In genomic region chr5:156475182-156475830, GRCh38 we compare ENCODE assay signal across 15 cellular contexts.
DNase-seq lines count a peak whose midpoint lies in the region; ATAC-seq and TF ChIP-seq lines count a peak whose summit lies in the region.
"Had no signal": no experiment of that assay in that cellular context is flagged by ENCODE, and none has a peak within 500 bp of the region (broad histone marks: within the 10 kb centered on the region; RNA-seq: fewer than 3 reads in every experiment).

No MANE protein-coding gene starts in this region.

- TF ChIP-seq EP300 in sigmoid colon (IDR thresholded peaks at IDR 0.05): no peak

- H2AFZ ChIP-seq in GM23338: peak overlapping the region; percentile 86; the same call in 1 of the 2 replicates
- H2AFZ ChIP-seq: PC-9 had no signal

- H3K4me1 ChIP-seq in GM23338 (ENCODE audit: insufficient read depth) (no peaks in the 10 kb centered on the region), sigmoid colon (peaks cover 0 to 44% (median 31%) of the 10 kb centered on the region in 4 donors), body of pancreas (no peaks in the 10 kb centered on the region)
- H3K4me1 ChIP-seq: foreskin keratinocyte, prostate gland had no signal

- H3K9me3 ChIP-seq in sigmoid colon (no peaks in the 10 kb centered on the region), body of pancreas (no peaks in the 10 kb centered on the region)
- H3K9me3 ChIP-seq: ascending aorta, prostate gland had no signal

- H3K4me3 ChIP-seq in GM23338: no peak overlapping the region
- H3K4me3 ChIP-seq in sigmoid colon: no peak overlapping the region
- no peak overlapping the region for H3K4me3 ChIP-seq in body of pancreas
- H3K4me3 ChIP-seq: ascending aorta, PC-9, prostate gland had no signal

- no peak for ATAC-seq in GM23338
- no peak for ATAC-seq in body of pancreas
- no peak for ATAC-seq in stimulated activated naive CD8-positive, alpha-beta T cell treated with anti-CD3 and anti-CD28 coated beads, Interleukin-15, Interleukin-2, amounts not matched to agents 100 U/mL and 50 U/mL, for 24 hours
- ATAC-seq: foreskin keratinocyte had no signal

- H3K27me3 Mint-ChIP-seq in GM23338 (ENCODE audit: insufficient read depth, low read depth, poor library complexity) (peaks cover 5% of the 10 kb centered on the region), chondrocyte (ENCODE audit: low read depth) (no peaks in the 10 kb centered on the region)

- H3K9me3 Mint-ChIP-seq in GM23338 (no peaks in the 10 kb centered on the region), chondrocyte (ENCODE audit: low read depth) (peaks cover under 1% of the 10 kb centered on the region)
- H3K9me3 Mint-ChIP-seq: activated T-helper 2 cell treated with anti-CD3 and anti-CD28 coated beads, Interferon-gamma antibody, Interleukin-2, Interleukin-4, amounts not matched to agents 10 μg/mL and 5 μg/mL and 100 μg/mL, durations not matched to agents 14 hours and 24 hours and 36 hours had no signal

- H3K36me3 ChIP-seq in GM23338 (ENCODE audit: insufficient read depth): no peaks in the 10 kb centered on the region
- no peaks in the 10 kb centered on the region for H3K36me3 ChIP-seq in sigmoid colon
- no peaks in the 10 kb centered on the region for H3K36me3 ChIP-seq in body of pancreas (replicated peaks in 1 of 2; ENCODE audit: insufficient read depth in 1 of 2, low read depth in 2 of 2)
- H3K36me3 ChIP-seq: ascending aorta, prostate gland had no signal

- H3K27ac Mint-ChIP-seq in GM23338 (peak overlapping the region; percentile 34; the same call in 1 of the 2 replicates), chondrocyte (ENCODE audit: unreplicated experiment) (peak overlapping the region; percentile 92)
- H3K27ac Mint-ChIP-seq: activated T-helper 2 cell treated with anti-CD3 and anti-CD28 coated beads, Interferon-gamma antibody, Interleukin-2, Interleukin-4, amounts not matched to agents 10 μg/mL and 5 μg/mL and 100 μg/mL, durations not matched to agents 14 hours and 24 hours and 36 hours had no signal

- H3K36me3 Mint-ChIP-seq in GM23338 (ENCODE audit: low read depth) (no peaks in the 10 kb centered on the region), chondrocyte (ENCODE audit: low read depth) (no peaks in the 10 kb centered on the region)

- H3K27ac ChIP-seq in GM23338 (ENCODE audit: low read depth) (no peak overlapping the region), layer of hippocampus (ENCODE audit: low read depth, low read length) (peak overlapping the region; percentile 38), sigmoid colon (peak overlapping the region; percentile 34 to 71 (median 56)), body of pancreas (no peak overlapping the region)
- H3K27ac ChIP-seq: foreskin keratinocyte, PC-9, prostate gland had no signal

- H3K4me3 Mint-ChIP-seq in GM23338 (no peak overlapping the region), chondrocyte (ENCODE audit: unreplicated experiment) (no peak overlapping the region)

- DNase-seq in GM23338 (ENCODE audit: low spot score): no peak
- DNase-seq in chondrocyte (ENCODE audit: low spot score): no peak
- DNase-seq in sigmoid colon: no peak
- no peak for DNase-seq in body of pancreas
- no peak for DNase-seq in effector CD4-positive, alpha-beta T cell
- DNase-seq in stimulated activated naive CD8-positive, alpha-beta T cell treated with anti-CD3 and anti-CD28 coated beads, Interleukin-15, Interleukin-2, amounts not matched to agents 100 U/mL and 50 U/mL, for 24 hours: no peak
- DNase-seq in RPMI8226: no peak
- DNase-seq: Kasumi-1, NCI-H146, PC-9 had no signal

- 43 to 49% methylated on average over 3 of the region's 3 CpGs for WGBS in sigmoid colon, 2 donors
- WGBS in body of pancreas, 2 donors: 39 to 65% methylated on average over 3 of the region's 3 CpGs

- H4K20me1 ChIP-seq in GM23338 (replicated peaks; ENCODE audit: insufficient read depth): no peaks in the 10 kb centered on the region

- intact Hi-C loops in sigmoid colon (cut with DNase I): loop anchor here (2.0 kb wide), 1 partner anchor 65 kb away; no protein-coding TSS in a partner anchor
- intact Hi-C loops in body of pancreas (cut with DNase I): no loop called here

- H3K4me2 ChIP-seq in GM23338: no peak overlapping the region
- H3K4me2 ChIP-seq: PC-9 had no signal

- TF ChIP-seq POLR2A in sigmoid colon (IDR thresholded peaks at IDR 0.05) (no peak), body of pancreas (IDR thresholded peaks at IDR 0.05) (no peak)

- no peaks in the 10 kb centered on the region for H3K27me3 ChIP-seq in GM23338 (ENCODE audit: insufficient read depth)
- no peaks in the 10 kb centered on the region for H3K27me3 ChIP-seq in layer of hippocampus (ENCODE audit: control insufficient read depth, insufficient read depth, low read length)
- no peaks in the 10 kb centered on the region for H3K27me3 ChIP-seq in sigmoid colon
- H3K27me3 ChIP-seq in body of pancreas: no peaks in the 10 kb centered on the region
- H3K27me3 ChIP-seq: ascending aorta, foreskin keratinocyte had no signal

- no peak for TF ChIP-seq CTCF in GM23338 (conservative IDR thresholded peaks at IDR 0.05; ENCODE audit: low read depth in 2 of 2)
- no peak for TF ChIP-seq CTCF in chondrocyte (IDR thresholded peaks at IDR 0.05)
- no peak for TF ChIP-seq CTCF in sigmoid colon (IDR thresholded peaks at IDR 0.05)
- no peak for TF ChIP-seq CTCF in body of pancreas (IDR thresholded peaks at IDR 0.05)

- no peaks in the 10 kb centered on the region for H3F3A ChIP-seq in GM23338 (replicated peaks; ENCODE audit: low read depth)

- peaks cover 12% of the 10 kb centered on the region for H3K4me1 Mint-ChIP-seq in GM23338
- H3K4me1 Mint-ChIP-seq in chondrocyte (ENCODE audit: low read depth): peaks cover 65% of the 10 kb centered on the region

- no peaks in the 10 kb centered on the region for H3K79me2 ChIP-seq in GM23338 (replicated peaks; ENCODE audit: insufficient read depth)

- H3K9me2 ChIP-seq in GM23338 (ENCODE audit: insufficient read depth): peaks cover under 1% of the 10 kb centered on the region; the same call in 1 of the 2 replicates

TF ChIP-seq in GM23338, 12 proteins besides CTCF, POLR2A, EP300 and RAD21 (continues in another document):
- TF ChIP-seq CREB1 (CRISPR knock-in tag; IDR thresholded peaks at IDR 0.05; ENCODE audit: low read depth) (no peak), ZNF114 (CRISPR knock-in tag; IDR thresholded peaks at IDR 0.05) (no peak), NANOG (IDR thresholded peaks at IDR 0.05; ENCODE audit: borderline replicate concordance) (no peak), REST (IDR thresholded peaks at IDR 0.05; ENCODE audit: unreplicated experiment) (no peak)

Comparison
In these comparisons a context has a peak if more than half of its experiments do, and no peak if none do; other contexts are left out.
1. H3K27ac ChIP-seq: peak in layer of hippocampus (single experiment) and sigmoid colon (4 of 4); none in GM23338 (single experiment) and body of pancreas (0 of 4).